8 cellular contexts compared by ENCODE assay signal in genomic region chr2:233404227-233404626, GRCh38. TPM values are rescaled to one million over a fixed set of nuclear protein-coding genes. Genes with fewer than 3 reads are reported as not detected.
DNase-seq lines count a peak whose midpoint lies in the region; ATAC-seq and TF ChIP-seq lines count a peak whose summit lies in the region.

No MANE protein-coding gene starts in this region.

- H2BK15ac ChIP-seq in neuronal stem cell (ENCODE audit: low read length), result no peak overlapping the region

- no peak overlapping the region for H3K27ac ChIP-seq in OCI-LY3 (ENCODE audit: low read length)
- no peak overlapping the region for H3K27ac ChIP-seq in foreskin keratinocyte
- H3K27ac ChIP-seq in neuronal stem cell (replicated peaks; ENCODE audit: low read length), result no peak overlapping the region

- no peaks in the 10 kb centered on the region for H3K79me2 ChIP-seq in OCI-LY3 (ENCODE audit: low read length)

- H2BK12ac ChIP-seq in neuronal stem cell (ENCODE audit: low read length), result no peak overlapping the region

- H3K9ac ChIP-seq in OCI-LY3 (ENCODE audit: low read length) (no peak overlapping the region), neuronal stem cell (ENCODE audit: low read depth, low read length, poor library complexity) (no peak overlapping the region)

- no peak overlapping the region for H3K4me3 ChIP-seq in BJ (ENCODE audit: low read depth, low read length)
- H3K4me3 ChIP-seq in OCI-LY3 (ENCODE audit: low read length), result no peak overlapping the region
- no peak overlapping the region for H3K4me3 ChIP-seq in neuronal stem cell (ENCODE audit: low read length in 2 of 2)

- H3K23ac ChIP-seq in neuronal stem cell (ENCODE audit: low read depth, low read length, poor library complexity), result no peak overlapping the region

- H2AFZ ChIP-seq in OCI-LY3 (ENCODE audit: low read depth, low read length), result no peak overlapping the region
- no peak overlapping the region for H2AFZ ChIP-seq in neuronal stem cell (ENCODE audit: low read length)

- H2BK120ac ChIP-seq in neuronal stem cell (ENCODE audit: low read depth, low read length), result no peak overlapping the region

- no peak overlapping the region for H3K14ac ChIP-seq in neuronal stem cell (ENCODE audit: low read length)

- H3K4me2 ChIP-seq in OCI-LY3 (ENCODE audit: low read length) (no peak overlapping the region), neuronal stem cell (ENCODE audit: insufficient read depth, low read length, poor library complexity, severe bottlenecking) (no peak overlapping the region)

- H3K4ac ChIP-seq in neuronal stem cell (ENCODE audit: low read length), result no peak overlapping the region

- no peaks in the 10 kb centered on the region for H4K20me1 ChIP-seq in OCI-LY3 (ENCODE audit: insufficient read depth, low read length)

- DNase-seq in BJ (ENCODE audit: low read depth) (no peak), activated T-helper 1 cell treated with Interleukin-2 at 50 U/mL for 16 hours (ENCODE audit: low read depth) (peak; percentile 48), foreskin keratinocyte (peak in 1 of 2 donors; percentile 35), neuronal stem cell (ENCODE audit: low spot score) (no peak)
- DNase-seq in stimulated activated CD8-positive, alpha-beta memory T cell treated with anti-CD3 and anti-CD28 coated beads, Interleukin-12 subunit alpha, Interleukin-12 subunit beta, amount 100 ng/mL, for 4 hours (ENCODE audit: low read depth), result peak; percentile 38

- ATAC-seq in GM21390 (IDR thresholded peaks at IDR 0.05; ENCODE audit: unreplicated experiment) (peak; percentile 73), foreskin keratinocyte (peak; percentile 61), GM21381 (IDR thresholded peaks at IDR 0.05; ENCODE audit: unreplicated experiment) (no peak)

- H3K36me3 ChIP-seq in BJ (ENCODE audit: control insufficient read depth, insufficient read depth, low read length) (no peaks in the 10 kb centered on the region), OCI-LY3 (replicated peaks; ENCODE audit: low read depth, low read length) (no peaks in the 10 kb centered on the region), neuronal stem cell (replicated peaks in 1 of 2; ENCODE audit: control insufficient read depth in 2 of 2, insufficient read depth in 2 of 2, low read length in 2 of 2) (peaks cover 4 to 9% of the 10 kb centered on the region in 2 donors)

- POLR2A ChIA-PET in BJ (lab: Charles Lee), result no interaction called here

- CTCF ChIA-PET in BJ (lab: Yijun Ruan, JAX), result interaction anchor here (0.9 to 7.9 kb wide), 16 partner anchors 9 to 308 kb away, joined by 3 to 82 read pairs (median 3); partner anchors contain the start of gene UGT1A5

- H3K9me3 ChIP-seq in OCI-LY3 (ENCODE audit: insufficient read depth, low read length) (no peaks in the 10 kb centered on the region), neuronal stem cell (replicated peaks in 1 of 2; ENCODE audit: control insufficient read depth in 2 of 2, insufficient read depth in 1 of 2, low read depth in 1 of 2, low read length in 2 of 2) (peaks cover 0 to 2% of the 10 kb centered on the region in 2 donors)

- H2BK5ac ChIP-seq in neuronal stem cell (ENCODE audit: low read length), result no peak overlapping the region

- peak; percentile 68 for TF ChIP-seq CTCF in BJ (IDR thresholded peaks at IDR 0.05; ENCODE audit: insufficient read depth, low read depth, low read length)
- peak; percentile 61 for TF ChIP-seq CTCF in OCI-LY3 (IDR thresholded peaks at IDR 0.05; ENCODE audit: low read depth, low read length)
- TF ChIP-seq CTCF in foreskin keratinocyte (conservative IDR thresholded peaks at IDR 0.05), result peak; percentile 81

- H4K91ac ChIP-seq in neuronal stem cell (ENCODE audit: low read depth, low read length, poor library complexity), result no peak overlapping the region

- H3K79me1 ChIP-seq in neuronal stem cell (ENCODE audit: low read depth, low read length), result peaks cover 3% of the 10 kb centered on the region

- H2AK5ac ChIP-seq in neuronal stem cell (ENCODE audit: low read depth, low read length), result no peak overlapping the region

- H4K8ac ChIP-seq in neuronal stem cell (ENCODE audit: low read depth, low read length), result no peak overlapping the region

- peaks cover 5% of the 10 kb centered on the region; the same call in 1 of the 2 replicates for H3K4me1 ChIP-seq in OCI-LY3 (ENCODE audit: low read length)
- no peaks in the 10 kb centered on the region for H3K4me1 ChIP-seq in foreskin keratinocyte
- H3K4me1 ChIP-seq in neuronal stem cell (ENCODE audit: control insufficient read depth in 2 of 2, insufficient read depth in 1 of 2, low read depth in 1 of 2, low read length in 2 of 2), result peaks cover 0 to 10% of the 10 kb centered on the region in 2 donors

- H3K27me3 ChIP-seq in BJ (ENCODE audit: control insufficient read depth, insufficient read depth, low read length) (no peaks in the 10 kb centered on the region), OCI-LY3 (ENCODE audit: low read depth, low read length) (no peaks in the 10 kb centered on the region), foreskin keratinocyte (no peaks in the 10 kb centered on the region), neuronal stem cell (ENCODE audit: control insufficient read depth in 3 of 3, insufficient read depth in 3 of 3, low read depth in 1 of 3, low read length in 3 of 3) (no peaks in the 10 kb centered on the region)

- no peak overlapping the region for H3K18ac ChIP-seq in neuronal stem cell (ENCODE audit: low read length)

RNA-seq across cellular contexts. Expression of gene DGKD, which starts 49.9 kb away (rescaled TPM):
- 4.2 and 8.5 TPM in 2 replicates for polyA plus RNA-seq in BJ (2011; rRNA removed)
- 13.6 and 21.7 TPM in 2 replicates for polyA minus RNA-seq in BJ (2011; rRNA and poly(A)+ RNA removed)
- total RNA-seq in foreskin keratinocyte, result 7.5 TPM in 2 replicates
- 2.6 and 2.8 TPM in 2 replicates for polyA plus RNA-seq in foreskin keratinocyte
- polyA plus RNA-seq in neuronal stem cell (2013, experiment 1 of 2), result 15.2 TPM
- polyA plus RNA-seq in neuronal stem cell (2013, experiment 2 of 2), result 15.9 TPM

Comparison
In these comparisons a context has a peak if more than half of its experiments do, and no peak if none do; other contexts are left out.
1. DNase-seq: peak in activated T-helper 1 cell treated with Interleukin-2 at 50 U/mL for 16 hours (single experiment) and stimulated activated CD8-positive, alpha-beta memory T cell treated with anti-CD3 and anti-CD28 coated beads, Interleukin-12 subunit alpha, Interleukin-12 subunit beta, amount 100 ng/mL, for 4 hours (single experiment); none in BJ (single experiment) and neuronal stem cell (single experiment).
2. Peak in every context shown above with its lines, with median percentiles within 50 percentile points of each other: CTCF ChIP-seq.